ENCODE assay signal across 24 cellular contexts in the genomic region with DNA sequence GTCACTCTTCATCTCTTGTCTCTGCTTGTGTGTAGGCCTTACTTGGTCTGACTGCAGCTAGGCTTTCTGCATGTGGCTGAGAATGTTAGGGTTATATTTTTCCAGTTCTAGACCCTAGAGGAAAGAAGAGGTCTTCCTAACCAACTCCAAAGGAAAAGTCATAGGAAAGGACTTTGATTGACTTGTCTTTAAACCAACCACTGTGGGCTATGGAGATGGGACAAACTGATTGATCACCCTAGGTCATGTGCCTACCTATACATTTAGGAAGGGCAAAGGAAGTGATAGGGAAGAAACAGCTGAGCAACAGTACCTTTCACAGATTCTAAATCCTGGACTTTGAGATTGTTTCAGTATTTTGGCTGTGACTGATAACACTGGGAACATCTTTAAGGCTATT.
"Had no signal": no experiment of that assay in that cellular context is flagged by ENCODE, and none has a peak within 500 bp of the region (broad histone marks: within the 10 kb centered on the region; RNA-seq: fewer than 3 reads in every experiment).

No MANE protein-coding gene starts in this region.

- H3K4me2 ChIP-seq: hepatocyte had no signal

- H2AFZ ChIP-seq: hepatocyte had no signal

- H3K36me3 ChIP-seq: colonic mucosa, esophagus muscularis mucosa, gastroesophageal sphincter, heart left ventricle, left lung, lower lobe of right lung had no signal

- H3K27ac ChIP-seq: colonic mucosa, esophagus muscularis mucosa, foreskin keratinocyte, gastroesophageal sphincter, heart left ventricle, hepatocyte, left lung, lower lobe of right lung had no signal

- H3K36me3 Mint-ChIP-seq: immature natural killer cell, mesothelial cell of epicardium, naive B cell had no signal

- H3K27me3 Mint-ChIP-seq: dendritic cell treated with granulocyte-macrophage colony-stimulating factor and Interleukin-4, amounts not matched to agents 40 ng/mL and 50 ng/mL, for 4 days had no signal

- FAIRE-seq: endometrium, frontal cortex, islet of Langerhans, keratinocyte had no signal

- ATAC-seq: effector memory CD8-positive, alpha-beta T cell; foreskin keratinocyte; gastroesophageal sphincter; heart left ventricle; left lung; left ventricle myocardium superior; lower lobe of right lung; mucosa of descending colon had no signal

- H3K4me3 Mint-ChIP-seq: dendritic cell treated with granulocyte-macrophage colony-stimulating factor and Interleukin-4, amounts not matched to agents 40 ng/mL and 50 ng/mL, for 4 days; effector memory CD8-positive, alpha-beta T cell; endodermal cell; immature natural killer cell; mesothelial cell of epicardium; naive B cell had no signal

- H3K79me2 ChIP-seq: hepatocyte had no signal

- H3K4me1 ChIP-seq: colonic mucosa, esophagus muscularis mucosa, gastroesophageal sphincter, heart left ventricle, left lung, lower lobe of right lung had no signal

- DNase-seq: colonic mucosa; cortex of kidney; effector CD8-positive, alpha-beta T cell; effector memory CD8-positive, alpha-beta T cell; endodermal cell; foreskin keratinocyte; heart left ventricle; hypothalamus; immature natural killer cell; left cardiac atrium; left lung; left ventricle myocardium superior; lower lobe of right lung; mucosa of descending colon; naive B cell had no signal

- H3K9me3 ChIP-seq: colonic mucosa, lower lobe of right lung, mucosa of descending colon had no signal

- H3K4me1 Mint-ChIP-seq: endodermal cell, immature natural killer cell, mesothelial cell of epicardium, naive B cell had no signal

- H3K27me3 ChIP-seq: colonic mucosa, esophagus muscularis mucosa, foreskin keratinocyte, gastroesophageal sphincter, heart left ventricle, hepatocyte, left lung had no signal

- H3K27ac Mint-ChIP-seq: dendritic cell treated with granulocyte-macrophage colony-stimulating factor and Interleukin-4, amounts not matched to agents 40 ng/mL and 50 ng/mL, for 4 days; effector memory CD8-positive, alpha-beta T cell; endodermal cell; immature natural killer cell; mesothelial cell of epicardium; naive B cell had no signal

- H3K4me3 ChIP-seq: colonic mucosa, esophagus muscularis mucosa, gastroesophageal sphincter, heart left ventricle, hepatocyte, left lung, lower lobe of right lung, mucosa of descending colon had no signal

- H3K9me3 Mint-ChIP-seq: effector memory CD8-positive, alpha-beta T cell; immature natural killer cell had no signal
